26 cellular contexts compared by ENCODE assay signal in genomic region chr14:31854508-31855075, GRCh38.
DNase-seq lines count a peak whose midpoint lies in the region; ATAC-seq, FAIRE-seq and TF ChIP-seq lines count a peak whose summit lies in the region.
"Had no signal": no experiment of that assay in that cellular context is flagged by ENCODE, and none has a peak within 500 bp of the region (broad histone marks: within the 10 kb centered on the region; RNA-seq: fewer than 3 reads in every experiment).

No MANE protein-coding gene starts in this region.

- H3K27ac ChIP-seq in GM12878 (ENCODE audit: control insufficient read depth, insufficient read depth) (peak overlapping the region; percentile 4; the same call in 1 of the 2 replicates), caudate nucleus (ENCODE audit: low read depth, low read length) (no peak overlapping the region)
- H3K27ac ChIP-seq: SJCRH30 had no signal

- FAIRE-seq in HTR-8/SVneo (lab: Jason Lieb, UNC) = peak; percentile 57
- no peak for FAIRE-seq in GM12878 (lab: Jason Lieb, UNC)
- FAIRE-seq: GM12892, GM18507 had no signal

- H3K4me1 ChIP-seq in GM12878 (ENCODE audit: control insufficient read depth, insufficient read depth, low read length) = no peaks in the 10 kb centered on the region; the same call in 1 of the 2 replicates
- H3K4me1 ChIP-seq: SJCRH30 had no signal

- no peak for DNase-seq in activated CD8-positive, alpha-beta memory T cell treated with anti-CD3 and anti-CD28 coated beads, Interleukin-2, amount 10 ng/mL, durations not matched to agents 7 days and 5 days
- DNase-seq in activated CD8-positive, alpha-beta memory T cell treated with anti-CD3 and anti-CD28 coated beads for 24 hours = no peak
- DNase-seq in HTR-8/SVneo (ENCODE audit: insufficient read length, low spot score) (no peak), GM12878 (ENCODE audit: low read depth, low spot score) (no peak), caudate nucleus (lab: John Stamatoyannopoulos, UW) (no peak), NCI-H146 (lab: John Stamatoyannopoulos, UW) (no peak)
- no peak for DNase-seq in stimulated activated naive CD4-positive, alpha-beta T cell (lab: John Stamatoyannopoulos, UW)
- DNase-seq: 8988T; AML-193; C1 segment of cervical spinal cord; Calu3; CD8-positive, alpha-beta memory T cell; DMS153; IMR-90; Karpas-422; NCI-H1694 treated with DMSO at 0.1 percent for 48 hours; NCI-H2081 treated with DMSO at 0.1 percent for 48 hours; NCI-H446 treated with DMSO at 0.1 percent for 48 hours; NCI-H526 treated with DMSO at 0.1 percent for 48 hours; SJCRH30; T-cell had no signal

- TF ChIP-seq CTCF in GM12878 (IDR thresholded peaks at IDR 0.05 in 2 of 3, conservative IDR thresholded peaks at IDR 0.05 in 1 of 3; ENCODE audit: control insufficient read depth in 2 of 3, extremely low read depth in 1 of 3, insufficient read depth in 1 of 3, low read depth in 3 of 3, low read length in 3 of 3) = no peak

- TF ChIP-seq POLR2A in GM12878 (IDR thresholded peaks at IDR 0.05; ENCODE audit: low read depth, low read length) = no peak

- H3K27me3 Mint-ChIP-seq in activated CD8-positive, alpha-beta memory T cell treated with anti-CD3 and anti-CD28 coated beads, Interleukin-2, amount 10 ng/mL, durations not matched to agents 7 days and 5 days = no peaks in the 10 kb centered on the region
- H3K27me3 Mint-ChIP-seq: CD8-positive, alpha-beta memory T cell; T-cell had no signal

- peaks cover 2% of the 10 kb centered on the region for H3K4me1 Mint-ChIP-seq in activated CD8-positive, alpha-beta memory T cell treated with anti-CD3 and anti-CD28 coated beads, Interleukin-2, amount 10 ng/mL, durations not matched to agents 7 days and 5 days
- H3K4me1 Mint-ChIP-seq: CD8-positive, alpha-beta memory T cell; GM23338; T-cell had no signal

- H3K4me3 Mint-ChIP-seq in activated CD8-positive, alpha-beta memory T cell treated with anti-CD3 and anti-CD28 coated beads, Interleukin-2, amount 10 ng/mL, durations not matched to agents 7 days and 5 days = no peak overlapping the region
- H3K4me3 Mint-ChIP-seq: CD8-positive, alpha-beta memory T cell; GM23338; T-cell had no signal

- no TSS peak for BruUV-seq in GM12878 (replicated peaks; lab: Mats Ljungman, UMichigan)

- peak overlapping the region; percentile 25 for H3K27ac Mint-ChIP-seq in activated CD8-positive, alpha-beta memory T cell treated with anti-CD3 and anti-CD28 coated beads, Interleukin-2, amount 10 ng/mL, durations not matched to agents 7 days and 5 days
- H3K27ac Mint-ChIP-seq: GM23338, T-cell had no signal

- no peaks in the 10 kb centered on the region for H3K36me3 ChIP-seq in GM12878 (ENCODE audit: control insufficient read depth in 2 of 2, insufficient read depth in 2 of 2, low read length in 1 of 2)
- H3K36me3 ChIP-seq: HAP-1, SJCRH30 had no signal

- peaks cover 4% of the 10 kb centered on the region for H3K9me3 Mint-ChIP-seq in activated CD8-positive, alpha-beta memory T cell treated with anti-CD3 and anti-CD28 coated beads, Interleukin-2, amount 10 ng/mL, durations not matched to agents 7 days and 5 days (ENCODE audit: low read depth)

- SMC1A ChIA-PET in GM12878 (lab: Charles Lee; ENCODE audit: uncharacterized antibody, unreplicated experiment) = interaction anchor here (2.1 to 2.3 kb wide), 2 partner anchors 10 to 12 kb away, joined by 5 to 7 read pairs; no protein-coding TSS in a partner anchor

- H3K9ac ChIP-seq in GM12878 (ENCODE audit: control insufficient read depth, insufficient read depth, low read length) = no peak overlapping the region

- CTCF ChIA-PET in activated CD8-positive, alpha-beta memory T cell treated with anti-CD3 and anti-CD28 coated beads, Interleukin-2, amount 10 ng/mL, durations not matched to agents 7 days and 5 days (lab: Charles Lee) = no interaction called here
- CTCF ChIA-PET in GM12878 (lab: Yijun Ruan, JAX) = interaction anchor here (1.6 kb wide), 1 partner anchor 11 kb away, joined by 4 read pairs; no protein-coding TSS in a partner anchor

- in situ Hi-C loops in GM12878 (cut with MboI) = no loop called here

- H3K27me3 ChIP-seq in GM12878 (replicated peaks in 1 of 2; ENCODE audit: control insufficient read depth in 2 of 2, insufficient read depth in 2 of 2, low read length in 1 of 2) = no peaks in the 10 kb centered on the region
- H3K27me3 ChIP-seq: SJCRH30 had no signal

- no peaks in the 10 kb centered on the region; the same call in 2 of the 3 replicates for H3K9me3 ChIP-seq in GM12878 (replicated peaks; ENCODE audit: control insufficient read depth, insufficient read depth, low read length)
- H3K9me3 ChIP-seq: HAP-1, SJCRH30 had no signal

- H3K79me2 ChIP-seq in GM12878 (ENCODE audit: control insufficient read depth, insufficient read depth, low read length) = no peaks in the 10 kb centered on the region

- TF ChIP-seq RAD21 in GM12878 (IDR thresholded peaks at IDR 0.05; ENCODE audit: insufficient read depth, low read depth, low read length) = no peak

- 90% methylated on average over 2 of the region's 2 CpGs for WGBS in GM12878 (ENCODE audit: insufficient coverage, insufficient replicate concordance, low lambda C conversion rate, missing lambda C conversion rate)

- POLR2A ChIA-PET in GM12878 (lab: Charles Lee) = no interaction called here

- peak overlapping the region; percentile 15; the same call in 1 of the 2 replicates for H3K4me2 ChIP-seq in GM12878 (ENCODE audit: control insufficient read depth, insufficient read depth)
- H3K4me2 ChIP-seq: GM23338 had no signal

- H3K4me3 ChIP-seq in GM12878 = no peak overlapping the region
- H3K4me3 ChIP-seq: GM23338, HAP-1, SJCRH30 had no signal

- H2AFZ ChIP-seq in GM12878 (ENCODE audit: control insufficient read depth, low read depth, low read length) = no peak overlapping the region
- H2AFZ ChIP-seq: GM23338 had no signal

- peaks cover 16% of the 10 kb centered on the region for H3K36me3 Mint-ChIP-seq in activated CD8-positive, alpha-beta memory T cell treated with anti-CD3 and anti-CD28 coated beads, Interleukin-2, amount 10 ng/mL, durations not matched to agents 7 days and 5 days

- no peak for ATAC-seq in activated CD8-positive, alpha-beta memory T cell treated with anti-CD3 and anti-CD28 coated beads, Interleukin-2, amount 10 ng/mL, durations not matched to agents 7 days and 5 days
- no peak for ATAC-seq in GM12878
- no peak for ATAC-seq in esophagus mucosa
- ATAC-seq: GM23338, T-cell had no signal

- RAD21 ChIA-PET in GM12878 (lab: Charles Lee; ENCODE audit: unreplicated experiment) = no interaction called here

- TF ChIP-seq EP300 in GM12878 (IDR thresholded peaks at IDR 0.05; ENCODE audit: borderline replicate concordance in 1 of 2, control insufficient read depth in 1 of 2, low read depth in 2 of 2, low read length in 2 of 2) = 0 out of 4 replicates have a peak, but pooled peaks of 1 of the 2 experiments have one; percentile 12

- intact Hi-C loops in GM12878 (cut with micrococcal nuclease; ENCODE audit: unreplicated experiment) = no loop called here

- no peaks in the 10 kb centered on the region for H4K20me1 ChIP-seq in GM12878 (ENCODE audit: control insufficient read depth, insufficient read depth)

TF ChIP-seq in GM12878, 131 proteins besides CTCF, POLR2A, EP300 and RAD21 (continues in another document):
- TF ChIP-seq SMARCA5 (IDR thresholded peaks at IDR 0.05) (no peak), IRF5 (IDR thresholded peaks at IDR 0.05; ENCODE audit: borderline replicate concordance) (no peak), MEF2A (IDR thresholded peaks at IDR 0.05; ENCODE audit: insufficient read depth, low read depth, low read length) (no peak), ZNF207 (IDR thresholded peaks at IDR 0.05; ENCODE audit: borderline replicate concordance) (no peak), BMI1 (IDR thresholded peaks at IDR 0.05; ENCODE audit: borderline replicate concordance) (no peak), MTA2 (IDR thresholded peaks at IDR 0.05; ENCODE audit: low read depth) (no peak), STAT1 (conservative IDR thresholded peaks at IDR 0.05) (no peak), PAX5 (IDR thresholded peaks at IDR 0.05; ENCODE audit: borderline replicate concordance, low read depth, low read length) (no peak)
- TF ChIP-seq, protein P1, sequence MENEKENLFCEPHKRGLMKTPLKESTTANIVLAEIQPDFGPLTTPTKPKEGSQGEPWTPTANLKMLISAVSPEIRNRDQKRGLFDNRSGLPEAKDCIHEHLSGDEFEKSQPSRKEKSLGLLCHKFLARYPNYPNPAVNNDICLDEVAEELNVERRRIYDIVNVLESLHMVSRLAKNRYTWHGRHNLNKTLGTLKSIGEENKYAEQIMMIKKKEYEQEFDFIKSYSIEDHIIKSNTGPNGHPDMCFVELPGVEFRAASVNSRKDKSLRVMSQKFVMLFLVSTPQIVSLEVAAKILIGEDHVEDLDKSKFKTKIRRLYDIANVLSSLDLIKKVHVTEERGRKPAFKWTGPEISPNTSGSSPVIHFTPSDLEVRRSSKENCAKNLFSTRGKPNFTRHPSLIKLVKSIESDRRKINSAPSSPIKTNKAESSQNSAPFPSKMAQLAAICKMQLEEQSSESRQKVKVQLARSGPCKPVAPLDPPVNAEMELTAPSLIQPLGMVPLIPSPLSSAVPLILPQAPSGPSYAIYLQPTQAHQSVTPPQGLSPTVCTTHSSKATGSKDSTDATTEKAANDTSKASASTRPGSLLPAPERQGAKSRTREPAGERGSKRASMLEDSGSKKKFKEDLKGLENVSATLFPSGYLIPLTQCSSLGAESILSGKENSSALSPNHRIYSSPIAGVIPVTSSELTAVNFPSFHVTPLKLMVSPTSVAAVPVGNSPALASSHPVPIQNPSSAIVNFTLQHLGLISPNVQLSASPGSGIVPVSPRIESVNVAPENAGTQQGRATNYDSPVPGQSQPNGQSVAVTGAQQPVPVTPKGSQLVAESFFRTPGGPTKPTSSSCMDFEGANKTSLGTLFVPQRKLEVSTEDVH (IDR thresholded peaks at IDR 0.05; ENCODE audit: low read depth, partially characterized antibody) = no peak
